In genomic region chr4:77938560-77938959, GRCh38 we compare ENCODE assay signal across 27 cellular contexts.
"Had no signal": no experiment of that assay in that cellular context is flagged by ENCODE, and none has a peak within 500 bp of the region (broad histone marks: within the 10 kb centered on the region; RNA-seq: fewer than 3 reads in every experiment).

No MANE protein-coding gene starts in this region.

- H3K4me3 Mint-ChIP-seq: activated B cell treated with CpG ODN at 0.5 μM for 24 hours; activated CD4-positive, alpha-beta T cell treated with anti-CD3 and anti-CD28 coated beads, Interleukin-2, amount 10 ng/mL, durations not matched to agents 24 days and 14 days; activated CD8-positive, alpha-beta memory T cell treated with anti-CD3 and anti-CD28 coated beads, Interleukin-2, amount 10 ng/mL, durations not matched to agents 7 days and 5 days; activated naive CD4-positive, alpha-beta T cell treated with anti-CD3 and anti-CD28 coated beads, Interleukin-2, amount 50 U/mL, for 24 hours; activated T-cell treated with anti-CD3 and anti-CD28 coated beads, Interleukin-2, amount 50 U/mL, for 24 hours; activated T-helper 1 cell treated with anti-CD3 and anti-CD28 coated beads, Interleukin-12 subunit alpha, Interleukin-12 subunit beta, Interleukin-2, Interleukin-4 antibody, amounts not matched to agents 30 ng/mL and 10 ng/mL and 1 ng/mL, durations not matched to agents 14 hours and 24 hours and 36 hours; T-helper 17 cell had no signal

- H3K36me3 ChIP-seq: brain microvascular endothelial cell, cardiac muscle cell, SJSA1 had no signal

- H3K9me3 Mint-ChIP-seq: activated naive CD4-positive, alpha-beta T cell treated with anti-CD3 and anti-CD28 coated beads, Interleukin-2, amount 50 U/mL, for 24 hours had no signal

- H3K4me1 ChIP-seq: SJSA1 had no signal

- H3K9me3 ChIP-seq: SJSA1 had no signal

- DNase-seq: activated B cell treated with CpG ODN at 0.5 μM for 24 hours; activated CD4-positive, alpha-beta T cell treated with anti-CD3 and anti-CD28 coated beads for 1 hour; activated CD4-positive, alpha-beta T cell treated with anti-CD3 and anti-CD28 coated beads, Interleukin-2, amount 10 ng/mL, durations not matched to agents 24 days and 14 days; activated CD4-positive, alpha-beta T cell treated with anti-CD3 and anti-CD28 coated beads, Interleukin-2, amount 50 U/mL, for 48 hours; activated CD8-positive, alpha-beta memory T cell treated with anti-CD3 and anti-CD28 coated beads, Interleukin-2, amount 10 ng/mL, durations not matched to agents 7 days and 5 days; activated effector memory CD4-positive, alpha-beta T cell treated with Interleukin-2 at 50 U/mL for 16 hours; activated naive CD4-positive, alpha-beta T cell; activated T-cell treated with anti-CD3 and anti-CD28 coated beads, Interleukin-2, amount 50 U/mL, for 24 hours; amygdala; brain microvascular endothelial cell; MV-4-11; NCI-H1105; NCI-H1436 treated with DMSO at 0.1 percent for 48 hours; NCI-H187; NCI-H2081; NCI-H510A treated with DMSO at 0.1 percent for 48 hours; NCI-H69; NK-92 treated with Interleukin-12 subunit alpha and Interleukin-12 subunit beta, amount 100 ng/mL, for 24 hours; PC-3; SHP77; T-helper 17 cell; T-helper 9 cell had no signal

- H3K27me3 ChIP-seq: brain microvascular endothelial cell, cardiac muscle cell, SJSA1 had no signal

- H3K27me3 Mint-ChIP-seq: activated B cell treated with CpG ODN at 0.5 μM for 24 hours; activated CD4-positive, alpha-beta T cell treated with anti-CD3 and anti-CD28 coated beads, Interleukin-2, amount 10 ng/mL, durations not matched to agents 24 days and 14 days; activated CD8-positive, alpha-beta memory T cell treated with anti-CD3 and anti-CD28 coated beads, Interleukin-2, amount 10 ng/mL, durations not matched to agents 7 days and 5 days; activated naive CD4-positive, alpha-beta T cell treated with anti-CD3 and anti-CD28 coated beads, Interleukin-2, amount 50 U/mL, for 24 hours; activated T-cell treated with anti-CD3 and anti-CD28 coated beads, Interleukin-2, amount 50 U/mL, for 24 hours; T-helper 17 cell had no signal

- H3K27ac ChIP-seq: brain microvascular endothelial cell, cardiac muscle cell, SJSA1 had no signal

- H3K4me3 ChIP-seq: cardiac muscle cell, SJSA1 had no signal

- H3K27ac Mint-ChIP-seq: activated B cell treated with CpG ODN at 0.5 μM for 24 hours; activated CD4-positive, alpha-beta T cell treated with anti-CD3 and anti-CD28 coated beads, Interleukin-2, amount 10 ng/mL, durations not matched to agents 24 days and 14 days; activated CD8-positive, alpha-beta memory T cell treated with anti-CD3 and anti-CD28 coated beads, Interleukin-2, amount 10 ng/mL, durations not matched to agents 7 days and 5 days; activated naive CD4-positive, alpha-beta T cell treated with anti-CD3 and anti-CD28 coated beads, Interleukin-2, amount 50 U/mL, for 24 hours; activated T-cell treated with anti-CD3 and anti-CD28 coated beads, Interleukin-2, amount 50 U/mL, for 24 hours; activated T-helper 1 cell treated with anti-CD3 and anti-CD28 coated beads, Interleukin-12 subunit alpha, Interleukin-12 subunit beta, Interleukin-2, Interleukin-4 antibody, amounts not matched to agents 30 ng/mL and 10 ng/mL and 1 ng/mL, durations not matched to agents 14 hours and 24 hours and 36 hours; T-helper 17 cell had no signal

- ATAC-seq: activated CD8-positive, alpha-beta memory T cell treated with anti-CD3 and anti-CD28 coated beads, Interleukin-2, amount 10 ng/mL, durations not matched to agents 7 days and 5 days; PC-3; SK-N-SH treated with all-trans-retinoic acid at 6 μM for 48 hours; T-helper 17 cell had no signal

- H3K4me1 Mint-ChIP-seq: activated B cell treated with CpG ODN at 0.5 μM for 24 hours; activated CD8-positive, alpha-beta memory T cell treated with anti-CD3 and anti-CD28 coated beads, Interleukin-2, amount 10 ng/mL, durations not matched to agents 7 days and 5 days had no signal
